Comparison of ENCODE assay signal across 10 cellular contexts in genomic region chr5:112492291-112492690, GRCh38.
DNase-seq lines count a peak whose midpoint lies in the region; ATAC-seq, FAIRE-seq and TF ChIP-seq lines count a peak whose summit lies in the region.
"Had no signal": no experiment of that assay in that cellular context is flagged by ENCODE, and none has a peak within 500 bp of the region (broad histone marks: within the 10 kb centered on the region; RNA-seq: fewer than 3 reads in every experiment).

No MANE protein-coding gene starts in this region.

- peak; percentile 94 for TF ChIP-seq CTCF in OCI-LY1 (IDR thresholded peaks at IDR 0.05; ENCODE audit: low read length)
- TF ChIP-seq CTCF in bronchial epithelial cell (IDR thresholded peaks at IDR 0.05; ENCODE audit: insufficient read depth, low read length, severe bottlenecking) = peak; percentile 65
- peak; percentile 49 for TF ChIP-seq CTCF in HepG2 (CRISPR knock-in tag; IDR thresholded peaks at IDR 0.05)
- TF ChIP-seq CTCF in upper lobe of left lung (IDR thresholded peaks at IDR 0.05) = peak in 4 of 6 experiments; percentile 34 to 49 (median 42)

- H4K20me1 ChIP-seq in OCI-LY1 (ENCODE audit: insufficient read depth, low read length) (no peaks in the 10 kb centered on the region), HepG2 (ENCODE audit: insufficient read depth, low read length) (no peaks in the 10 kb centered on the region)

- peak; percentile 68 for DNase-seq in DMS53 (lab: John Stamatoyannopoulos, UW)
- no peak for DNase-seq in DMS53 treated with DMSO at 0.1 percent for 48 hours (lab: John Stamatoyannopoulos, UW; ENCODE audit: unreplicated experiment)
- peak; percentile 66 for DNase-seq in bronchial epithelial cell (ENCODE audit: low read depth)
- DNase-seq in HepG2 (ENCODE audit: low spot score) = peak; percentile 19
- DNase-seq in upper lobe of left lung = peak in 1 of 2 donors; percentile 46

- TF ChIP-seq POLR2A in HepG2 (IDR thresholded peaks at IDR 0.05; ENCODE audit: insufficient read depth in 1 of 2, low read depth in 2 of 2, low read length in 2 of 2) = no peak
- TF ChIP-seq POLR2A in upper lobe of left lung (IDR thresholded peaks at IDR 0.05) = no peak

- no peak overlapping the region for H3K9ac ChIP-seq in OCI-LY1 (ENCODE audit: low read length)
- no peak overlapping the region for H3K9ac ChIP-seq in HepG2 (ENCODE audit: insufficient read depth, low read depth, low read length)

- H3K4me1 ChIP-seq in OCI-LY1 (ENCODE audit: insufficient read depth, low read length, severe bottlenecking) = no peaks in the 10 kb centered on the region
- no peaks in the 10 kb centered on the region for H3K4me1 ChIP-seq in HepG2 (ENCODE audit: insufficient read depth, low read length)
- H3K4me1 ChIP-seq in upper lobe of left lung = no peaks in the 10 kb centered on the region
- H3K4me1 ChIP-seq: uterus had no signal

- no peak overlapping the region for H3K4me3 ChIP-seq in OCI-LY1 (ENCODE audit: low read depth, low read length, poor library complexity, severe bottlenecking)
- H3K4me3 ChIP-seq in bronchial epithelial cell (ENCODE audit: low read depth, low read length) = no peak overlapping the region
- no peak overlapping the region for H3K4me3 ChIP-seq in HepG2 (replicated peaks in 1 of 3; ENCODE audit: insufficient read depth in 1 of 3, low read depth in 2 of 3, low read length in 3 of 3)
- H3K4me3 ChIP-seq in upper lobe of left lung = no peak overlapping the region
- H3K4me3 ChIP-seq: uterus had no signal

- in situ Hi-C loops in HepG2 (cut with HindIII; ENCODE audit: extremely low pct_ligation_motif_present, low pct_unique_long_range_greater_than_20kb) = no loop called here

- H3K36me3 ChIP-seq in OCI-LY1 (ENCODE audit: insufficient read depth, low read length) (no peaks in the 10 kb centered on the region), bronchial epithelial cell (ENCODE audit: control insufficient read depth, insufficient read depth, low read length) (no peaks in the 10 kb centered on the region), HepG2 (replicated peaks in 1 of 2; ENCODE audit: control insufficient read depth in 1 of 2, insufficient read depth in 2 of 2, low read length in 2 of 2) (no peaks in the 10 kb centered on the region), upper lobe of left lung (no peaks in the 10 kb centered on the region)
- H3K36me3 ChIP-seq: uterus had no signal

- POLR2A ChIA-PET in HepG2 (lab: Yijun Ruan, JAX) = no interaction called here

- WGBS in HepG2 (ENCODE audit: low lambda C conversion rate) = 5% methylated on average over 7 of the region's 7 CpGs
- 18 to 48% methylated on average over 7 of the region's 7 CpGs for WGBS in upper lobe of left lung, 2 donors

- H3K27me3 ChIP-seq in OCI-LY1 (ENCODE audit: insufficient read depth, low read length) (no peaks in the 10 kb centered on the region), bronchial epithelial cell (ENCODE audit: control insufficient read depth, insufficient read depth, low read length) (peaks cover 1% of the 10 kb centered on the region), HepG2 (ENCODE audit: control insufficient read depth in 1 of 2, insufficient read depth in 2 of 2, low read length in 2 of 2) (no peaks in the 10 kb centered on the region), upper lobe of left lung (no peaks in the 10 kb centered on the region)
- H3K27me3 ChIP-seq: uterus had no signal

- no peaks in the 10 kb centered on the region for H3K9me2 ChIP-seq in OCI-LY1 (ENCODE audit: low read depth, low read length)

- no peaks in the 10 kb centered on the region for H3K9me3 ChIP-seq in OCI-LY1 (ENCODE audit: low read length)
- H3K9me3 ChIP-seq in HepG2 (ENCODE audit: low read length) = no peaks in the 10 kb centered on the region
- H3K9me3 ChIP-seq in upper lobe of left lung = no peaks in the 10 kb centered on the region
- H3K9me3 ChIP-seq: uterus had no signal

- ATAC-seq in GM21360 (IDR thresholded peaks at IDR 0.05; ENCODE audit: unreplicated experiment) = peak; percentile 99
- peak; percentile 100 for ATAC-seq in HG03442 (IDR thresholded peaks at IDR 0.05; ENCODE audit: unreplicated experiment)
- peak; percentile 95 for ATAC-seq in HepG2
- ATAC-seq in upper lobe of left lung (ENCODE audit: low FRiP score in 2 of 2) = peak in 1 of 2 donors; percentile 76

- CTCF ChIA-PET in HepG2 (lab: Yijun Ruan, JAX; ENCODE audit: low intra/inter-chr PET ratio, low total read pairs) = no interaction called here

- no peaks in the 10 kb centered on the region for H3F3A ChIP-seq in OCI-LY1 (ENCODE audit: insufficient read depth, low read length)

- no peaks in the 10 kb centered on the region for H3K79me2 ChIP-seq in OCI-LY1 (ENCODE audit: insufficient read depth, low read length)
- H3K79me2 ChIP-seq in HepG2 (ENCODE audit: insufficient read depth, low read length) = no peaks in the 10 kb centered on the region

- H3K4me2 ChIP-seq in OCI-LY1 (ENCODE audit: low read length) (no peak overlapping the region), HepG2 (ENCODE audit: low read depth, low read length) (no peak overlapping the region)

- H3K27ac ChIP-seq in OCI-LY1 (ENCODE audit: low read depth, low read length, poor library complexity, severe bottlenecking) (no peak overlapping the region), HepG2 (ENCODE audit: extremely low read length, insufficient read depth, low read length) (no peak overlapping the region), upper lobe of left lung (no peak overlapping the region)
- H3K27ac ChIP-seq: uterus had no signal

- peak; percentile 82 for FAIRE-seq in bronchial epithelial cell (lab: Jason Lieb, UNC)
- peak; percentile 74 for FAIRE-seq in HepG2 (lab: Jason Lieb, UNC)
- FAIRE-seq: A204.1 had no signal

- TF ChIP-seq EP300 in HepG2 (IDR thresholded peaks at IDR 0.05; ENCODE audit: low read depth in 2 of 2, low read length in 2 of 2) (no peak), HepG2 (CRISPR knock-in tag; IDR thresholded peaks at IDR 0.05; ENCODE audit: borderline replicate concordance) (no peak), upper lobe of left lung (IDR thresholded peaks at IDR 0.05) (no peak)

- no peak for TF ChIP-seq RAD21 in HepG2 (CRISPR knock-in tag; IDR thresholded peaks at IDR 0.05)

- intact Hi-C loops in HepG2 (cut with micrococcal nuclease; ENCODE audit: unreplicated experiment) = no loop called here

- BruUV-seq in HepG2 (replicated peaks; lab: Mats Ljungman, UMichigan) = no TSS peak

- H2AFZ ChIP-seq in OCI-LY1 (ENCODE audit: low read length) = no peak overlapping the region
- H2AFZ ChIP-seq in HepG2 (ENCODE audit: low read length) = no peak overlapping the region

TF ChIP-seq in HepG2, 621 proteins besides CTCF, POLR2A, EP300 and RAD21:
- TF ChIP-seq ZNF644 (CRISPR knock-in tag; IDR thresholded peaks at IDR 0.05; ENCODE audit: low read depth) (0 out of 2 replicates have a peak, but pooled peaks have one; percentile 24), STAG1 (CRISPR knock-in tag; IDR thresholded peaks at IDR 0.05) (peak; percentile 34; the same call in 1 of the 2 replicates), XRCC5 (optimal IDR thresholded peaks at IDR 0.05; ENCODE audit: low read length) (peak; percentile 44), EHMT2 (IDR thresholded peaks at IDR 0.05; ENCODE audit: borderline replicate concordance, low read depth, low read length) (no peak), ZNF160 (CRISPR knock-in tag; IDR thresholded peaks at IDR 0.05) (no peak)
TF ChIP-seq in HepG2: peak in this region for 3.

Comparison
In these comparisons a context has a peak if more than half of its experiments do, and no peak if none do; other contexts are left out.
1. CTCF ChIP-seq: peak in every context shown above with its lines; median percentile 94 in OCI-LY1; 65 in bronchial epithelial cell; 49 in HepG2; 42 in upper lobe of left lung.